ENCODE assay signal across 11 cellular contexts in the genomic region with DNA sequence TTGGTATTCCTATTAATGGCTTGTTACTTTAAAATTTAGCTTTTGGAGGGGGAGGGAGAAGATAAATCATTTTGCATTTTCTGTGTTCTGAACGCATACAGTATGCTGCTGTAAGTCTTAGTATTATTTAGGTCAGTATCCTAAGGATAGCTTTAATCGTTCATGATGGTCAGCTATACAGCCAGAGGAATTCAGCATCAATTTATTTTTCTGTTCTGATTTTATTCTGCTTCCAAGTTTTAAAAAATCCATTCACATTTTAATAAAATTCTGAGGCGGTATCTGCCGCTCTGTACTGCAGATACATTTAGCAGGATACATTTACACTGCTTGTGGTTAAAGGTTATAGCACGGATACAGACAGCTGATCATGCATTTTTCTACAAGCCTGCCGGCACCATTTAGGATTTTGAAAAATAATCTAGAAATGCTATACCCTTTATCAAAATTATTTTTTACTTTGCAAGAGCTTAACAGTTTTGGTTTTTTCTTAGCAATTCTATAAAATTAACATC. TPM values are rescaled to one million over a fixed set of nuclear protein-coding genes. Genes with fewer than 3 reads are reported as not detected.
DNase-seq lines count a peak whose midpoint lies in the region; ATAC-seq lines count a peak whose summit lies in the region.
"Had no signal": no experiment of that assay in that cellular context is flagged by ENCODE, and none has a peak within 500 bp of the region (broad histone marks: within the 10 kb centered on the region; RNA-seq: fewer than 3 reads in every experiment).

No MANE protein-coding gene starts in this region.

- no peaks in the 10 kb centered on the region for H3K36me3 Mint-ChIP-seq in T-helper 17 cell (ENCODE audit: low read depth)

- peak; percentile 56 for DNase-seq in DMS 273 (lab: John Stamatoyannopoulos, UW; ENCODE audit: unreplicated experiment)
- no peak for DNase-seq in DMS 273 treated with DMSO at 0.1 percent for 48 hours (lab: John Stamatoyannopoulos, UW)
- DNase-seq in T-helper 17 cell: no peak
- DNase-seq in globus pallidus (ENCODE audit: low spot score): peak; percentile 64
- peak; percentile 80 for DNase-seq in superior temporal gyrus (ENCODE audit: extremely low spot score)
- no peak for DNase-seq in trophoblast cell
- DNase-seq: activated effector memory CD4-positive, alpha-beta T cell treated with Interleukin-2 at 50 U/mL for 16 hours; stimulated activated CD4-positive, alpha-beta T cell treated with anti-CD3 and anti-CD28 coated beads, Interleukin-4, amount 100 ng/mL, for 24 hours had no signal

- H3K4me2 ChIP-seq in trophoblast cell (ENCODE audit: low read length): no peak overlapping the region

- peaks cover under 1 to 4% of the 10 kb centered on the region in 2 experiments for H3K4me1 ChIP-seq in trophoblast cell (ENCODE audit: control insufficient read depth in 1 of 2, insufficient read depth in 2 of 2, low read length in 2 of 2)

- H3K27ac Mint-ChIP-seq in T-helper 17 cell: peak overlapping the region; percentile 93

- H3K18ac ChIP-seq in trophoblast cell (ENCODE audit: low read length): no peak overlapping the region

- H3K27me3 Mint-ChIP-seq in T-helper 17 cell: peaks cover 7% of the 10 kb centered on the region

- ATAC-seq in T-helper 17 cell: peak; percentile 72
- no peak for ATAC-seq in HG03097 (IDR thresholded peaks at IDR 0.05; ENCODE audit: low FRiP score, unreplicated experiment)
- ATAC-seq in HG02610 (IDR thresholded peaks at IDR 0.05; ENCODE audit: unreplicated experiment): no peak

- H3K4me3 ChIP-seq in trophoblast cell (ENCODE audit: low read depth, low read length): no peak overlapping the region

- H3K36me3 ChIP-seq in trophoblast cell (ENCODE audit: control insufficient read depth in 1 of 2, insufficient read depth in 2 of 2, low read length in 2 of 2): peaks cover 1 to 10% of the 10 kb centered on the region in 2 experiments

- H3K9me3 ChIP-seq in T-helper 17 cell (ENCODE audit: control insufficient read depth, low read length, poor library complexity, severe bottlenecking) (no peaks in the 10 kb centered on the region), trophoblast cell (ENCODE audit: insufficient read depth, low read depth, low read length) (no peaks in the 10 kb centered on the region)

- H2BK5ac ChIP-seq in trophoblast cell (ENCODE audit: low read depth, low read length, poor library complexity): no peak overlapping the region

- no peak overlapping the region for H2AFZ ChIP-seq in trophoblast cell (ENCODE audit: insufficient read depth, low read length, poor library complexity)

- H4K91ac ChIP-seq in trophoblast cell (ENCODE audit: low read depth, low read length): no peak overlapping the region

- no peak overlapping the region for H2BK120ac ChIP-seq in trophoblast cell (ENCODE audit: insufficient read depth, low read length, poor library complexity)

- no peak overlapping the region for H3K14ac ChIP-seq in trophoblast cell (ENCODE audit: low read length)

- peak overlapping the region; percentile 89 for H3K4me3 Mint-ChIP-seq in T-helper 17 cell

- no peak overlapping the region for H3K4ac ChIP-seq in trophoblast cell (ENCODE audit: low read depth, low read length)

- no peak overlapping the region for H3K27ac ChIP-seq in trophoblast cell (ENCODE audit: low read depth, low read length)
- H3K27ac ChIP-seq: 22Rv1 had no signal

- no peaks in the 10 kb centered on the region for H3K27me3 ChIP-seq in trophoblast cell (ENCODE audit: insufficient read depth, low read length)

- no peak overlapping the region for H3K23ac ChIP-seq in trophoblast cell (ENCODE audit: low read length)

- peaks cover 18% of the 10 kb centered on the region for H3K4me1 Mint-ChIP-seq in T-helper 17 cell

- no peaks in the 10 kb centered on the region for H3K79me1 ChIP-seq in trophoblast cell (ENCODE audit: low read length)

- no peaks in the 10 kb centered on the region for H3K79me2 ChIP-seq in trophoblast cell (ENCODE audit: control insufficient read depth, insufficient read depth, low read length, poor library complexity)

- no CpG with 5 or more reads among the region's 6 CpGs for WGBS in trophoblast cell (ENCODE audit: extremely low coverage, insufficient coverage, insufficient read length)

- H4K12ac ChIP-seq in trophoblast cell (ENCODE audit: low read depth, low read length): no peak overlapping the region

- H2BK12ac ChIP-seq in trophoblast cell (ENCODE audit: low read length): no peak overlapping the region

- no peak overlapping the region for H4K8ac ChIP-seq in trophoblast cell (ENCODE audit: low read depth, low read length)

- H3K9ac ChIP-seq in trophoblast cell (ENCODE audit: low read length): no peak overlapping the region

- no peak overlapping the region for H2AK5ac ChIP-seq in trophoblast cell (ENCODE audit: low read length)

RNA-seq across cellular contexts. Expression of a gene that starts 17.8 kb away (rescaled TPM):
- total RNA-seq in T-helper 17 cell: 10 to 100 TPM; 51.6 to 54.0 TPM
- polyA plus RNA-seq in trophoblast cell (2013): 38.2 and 38.5 TPM in 2 replicates

Comparison
In these comparisons a context has a peak if more than half of its experiments do, and no peak if none do; other contexts are left out.
1. DNase-seq: peak in DMS 273 (single experiment), globus pallidus (single experiment) and superior temporal gyrus (single experiment); none in DMS 273 treated with DMSO at 0.1 percent for 48 hours (single experiment), T-helper 17 cell (0 of 3) and trophoblast cell (0 of 2).